ENCODE assay signal across 8 cellular contexts in the genomic region with DNA sequence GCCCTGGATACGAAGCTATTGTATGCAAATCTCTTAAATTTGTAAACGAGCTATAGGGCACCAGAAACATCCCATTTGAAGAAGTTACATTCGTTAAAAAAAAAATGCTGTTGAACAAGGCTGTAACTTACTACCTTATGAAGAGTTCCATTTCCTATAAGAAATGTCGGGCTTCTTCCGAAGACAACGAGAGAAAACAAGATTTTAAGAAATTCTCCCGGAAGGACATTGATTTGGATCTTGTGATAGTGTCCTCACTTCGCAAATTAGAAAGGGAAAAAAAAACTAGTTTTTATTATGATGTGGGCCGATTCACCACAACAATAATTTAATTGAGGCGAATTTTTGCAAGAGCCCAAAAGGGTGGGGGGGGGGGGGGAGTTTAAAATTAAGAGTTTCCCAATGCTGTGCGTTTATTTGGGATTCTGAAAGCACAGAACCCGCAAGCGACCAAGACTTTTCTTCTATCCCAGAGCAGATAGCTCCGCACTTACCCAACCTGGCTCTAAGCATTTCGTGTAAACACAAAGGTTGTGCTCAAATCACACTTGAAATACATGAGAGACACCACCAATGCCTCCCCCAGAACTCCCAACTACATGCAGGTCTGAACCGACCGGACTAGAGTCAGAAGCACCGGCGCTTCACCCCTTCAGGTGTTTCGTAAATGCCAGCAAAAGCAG. TPM values are rescaled to one million over a fixed set of nuclear protein-coding genes. Genes with fewer than 3 reads are reported as not detected.
DNase-seq lines count a peak whose midpoint lies in the region; ATAC-seq and TF ChIP-seq lines count a peak whose summit lies in the region.

No MANE protein-coding gene starts in this region.

- peaks cover 0 to 56% (median 13%) of the 10 kb centered on the region in 12 donors for H3K4me1 ChIP-seq in heart left ventricle

- intact Hi-C loops in heart left ventricle (cut with DNase I) (loop anchor here (2.0 to 10.0 kb wide), 21 partner anchors 87 to 1485 kb away; no protein-coding TSS in a partner anchor), left ventricle myocardium superior (cut with micrococcal nuclease) (no loop called here)

- TF ChIP-seq POLR2A in heart left ventricle (IDR thresholded peaks at IDR 0.05), result no peak

- peaks cover 76% of the 10 kb centered on the region for H3K27me3 Mint-ChIP-seq in type B pancreatic cell

- TF ChIP-seq CTCF in heart left ventricle (IDR thresholded peaks at IDR 0.05) (no peak), type B pancreatic cell (conservative IDR thresholded peaks at IDR 0.05) (no peak)

- H3K4me3 ChIP-seq in heart left ventricle, result peak overlapping the region in 11 of 12 donors; percentile 8 to 94 (median 72)

- peak overlapping the region; percentile 92 for H3K27ac Mint-ChIP-seq in type B pancreatic cell

- H3K9me3 Mint-ChIP-seq in type B pancreatic cell, result no peaks in the 10 kb centered on the region

- H3K4me1 Mint-ChIP-seq in type B pancreatic cell (ENCODE audit: unreplicated experiment), result peaks cover 38% of the 10 kb centered on the region

- no peaks in the 10 kb centered on the region for H3K9me3 ChIP-seq in heart left ventricle

- ATAC-seq in heart left ventricle (no peak), left ventricle myocardium superior (no peak), HG02678 (IDR thresholded peaks at IDR 0.05; ENCODE audit: unreplicated experiment) (no peak), HG03457 (IDR thresholded peaks at IDR 0.05; ENCODE audit: unreplicated experiment) (no peak)

- DNase-seq in heart left ventricle (no peak), left ventricle myocardium superior (no peak), caudate nucleus (lab: John Stamatoyannopoulos, UW) (peak in 1 of 61 donors; percentile 32), midbrain (lab: John Stamatoyannopoulos, UW) (peak; percentile 58), type B pancreatic cell (ENCODE audit: extremely low spot score, unreplicated experiment) (no peak), NCI-H524 treated with DMSO at 0.1 percent for 48 hours (lab: John Stamatoyannopoulos, UW) (no peak)

- peaks cover 13% of the 10 kb centered on the region for H3K36me3 Mint-ChIP-seq in type B pancreatic cell

- peak overlapping the region; percentile 60 to 97 (median 86) for H3K27ac ChIP-seq in heart left ventricle
- H3K27ac ChIP-seq in caudate nucleus (ENCODE audit: low read depth, low read length), result peak overlapping the region; percentile 74

- WGBS in heart left ventricle, 4 donors, result 20 to 38% (median 24%) methylated on average over 20 of the region's 20 CpGs

- H3K4me3 Mint-ChIP-seq in type B pancreatic cell, result peak overlapping the region; percentile 96

- peaks cover 0 to 14% (median 0%) of the 10 kb centered on the region in 9 donors for H3K36me3 ChIP-seq in heart left ventricle

- H3K27me3 ChIP-seq in heart left ventricle, result peaks cover 3 to 90% (median 40%) of the 10 kb centered on the region in 9 donors

RNA-seq across cellular contexts. Expression of gene SOX9, which starts 1.4 kb away (rescaled TPM):
- total RNA-seq in heart left ventricle (10 to 100 TPM in 8 of 9 donors, 1 to 10 TPM in 1; 8.9 to 19.7 (median 13.7) TPM), left ventricle myocardium superior (7.3 TPM), type B pancreatic cell (ENCODE audit: low replicate concordance) (19.0 and 54.0 TPM in 2 replicates)
- polyA plus RNA-seq in heart left ventricle, result 10 to 100 TPM in 1 of 2 donors, 1 to 10 TPM in 1; 7.6 to 12.1 TPM
